8 cellular contexts compared by ENCODE assay signal in the genomic region with DNA sequence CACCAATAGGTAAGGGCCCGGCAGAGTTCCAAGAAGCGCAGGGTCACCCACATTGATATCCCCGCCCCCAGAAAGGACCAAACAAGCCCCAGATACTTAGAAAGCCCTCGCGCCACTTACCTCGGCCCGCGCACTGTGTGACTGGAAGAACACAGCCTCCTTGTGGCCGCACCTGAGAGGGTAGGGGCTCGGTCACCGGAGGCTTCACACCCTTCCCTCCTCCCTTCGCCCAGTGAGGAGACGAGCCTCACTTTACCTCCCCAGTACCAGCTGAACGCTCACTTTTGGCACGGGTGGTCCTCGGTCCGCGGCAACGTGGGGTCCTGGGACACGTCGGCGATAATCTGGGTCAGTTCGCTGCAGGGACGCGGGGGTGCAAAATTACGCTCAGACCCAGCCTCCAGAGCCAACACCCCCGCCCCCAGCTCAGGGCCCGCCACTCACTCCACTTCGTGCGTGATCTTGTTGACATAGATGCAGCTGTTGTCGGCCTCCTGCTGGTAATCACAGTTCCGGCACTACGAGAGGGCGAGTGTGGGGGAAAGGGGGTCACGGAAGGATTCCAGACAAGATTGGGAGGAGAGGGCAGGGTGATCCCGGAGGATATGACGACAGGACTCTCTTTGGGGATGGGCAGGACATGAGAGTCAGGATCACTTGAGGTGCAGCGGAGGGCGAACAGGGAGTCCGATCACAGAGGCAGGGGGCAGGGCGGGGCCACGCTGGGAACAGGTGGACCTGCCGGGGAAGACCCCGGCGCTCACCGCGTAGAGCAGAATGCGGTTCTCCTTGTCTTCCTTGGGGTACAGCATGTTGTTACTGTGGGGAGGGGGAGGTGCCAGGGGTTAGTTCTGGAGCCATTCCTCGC. TPM values are rescaled to one million over a fixed set of nuclear protein-coding genes. Genes with fewer than 3 reads are reported as not detected.
DNase-seq lines count a peak whose midpoint lies in the region; ATAC-seq, FAIRE-seq and TF ChIP-seq lines count a peak whose summit lies in the region.

No MANE protein-coding gene starts in this region.

- intact Hi-C loops in sciatic nerve (cut with DNase I), result loop anchor here (10.0 kb wide), 1 partner anchor 49 kb away; no protein-coding TSS in a partner anchor

- H3K4me1 Mint-ChIP-seq in activated naive CD8-positive, alpha-beta T cell treated with anti-CD3 and anti-CD28 coated beads, Interleukin-2, amount 10 ng/mL, durations not matched to agents 7 days and 5 days, result peaks cover 28% of the 10 kb centered on the region

- TF ChIP-seq CTCF in GM12873 (IDR thresholded peaks at IDR 0.05; ENCODE audit: insufficient read depth, low read depth, low read length, missing control alignments) (peak; percentile 11), D721Med (IDR thresholded peaks at IDR 0.05; ENCODE audit: insufficient read depth, missing control alignments) (no peak)

- peak; percentile 27 for DNase-seq in A172 (ENCODE audit: low spot score)
- DNase-seq in NCI-H1105 (lab: John Stamatoyannopoulos, UW), result peak; percentile 34
- DNase-seq in activated naive CD8-positive, alpha-beta T cell treated with anti-CD3 and anti-CD28 coated beads, Interleukin-2, amount 10 ng/mL, durations not matched to agents 7 days and 5 days, result no peak
- DNase-seq in hepatic stellate cell (ENCODE audit: low spot score), result peak; percentile 52
- peak; percentile 71 for DNase-seq in sciatic nerve (ENCODE audit: low spot score)
- DNase-seq in urothelium cell line (ENCODE audit: low spot score), result no peak
- DNase-seq in D721Med (ENCODE audit: insufficient read length, low spot score), result no peak

- peak overlapping the region; percentile 98 for H3K27ac Mint-ChIP-seq in activated naive CD8-positive, alpha-beta T cell treated with anti-CD3 and anti-CD28 coated beads, Interleukin-2, amount 10 ng/mL, durations not matched to agents 7 days and 5 days

- no peaks in the 10 kb centered on the region for H3K27me3 Mint-ChIP-seq in activated naive CD8-positive, alpha-beta T cell treated with anti-CD3 and anti-CD28 coated beads, Interleukin-2, amount 10 ng/mL, durations not matched to agents 7 days and 5 days

- H3K9me3 Mint-ChIP-seq in activated naive CD8-positive, alpha-beta T cell treated with anti-CD3 and anti-CD28 coated beads, Interleukin-2, amount 10 ng/mL, durations not matched to agents 7 days and 5 days, result no peaks in the 10 kb centered on the region

- no peak for ATAC-seq in activated naive CD8-positive, alpha-beta T cell treated with anti-CD3 and anti-CD28 coated beads, Interleukin-2, amount 10 ng/mL, durations not matched to agents 7 days and 5 days (ENCODE audit: low read depth)
- peak; percentile 1 for ATAC-seq in sciatic nerve

- POLR2A ChIA-PET in activated naive CD8-positive, alpha-beta T cell treated with anti-CD3 and anti-CD28 coated beads, Interleukin-2, amount 10 ng/mL, durations not matched to agents 7 days and 5 days (lab: Charles Lee), result interaction anchor here (0.9 to 2.1 kb wide), 12 partner anchors 12 to 162 kb away, joined by 3 to 14 read pairs (median 4); a partner anchor contains a TSS

- H3K4me3 Mint-ChIP-seq in activated naive CD8-positive, alpha-beta T cell treated with anti-CD3 and anti-CD28 coated beads, Interleukin-2, amount 10 ng/mL, durations not matched to agents 7 days and 5 days, result peak overlapping the region; percentile 98

- peaks cover 23% of the 10 kb centered on the region for H3K36me3 Mint-ChIP-seq in activated naive CD8-positive, alpha-beta T cell treated with anti-CD3 and anti-CD28 coated beads, Interleukin-2, amount 10 ng/mL, durations not matched to agents 7 days and 5 days

- no peak for FAIRE-seq in urothelium cell line (lab: Jason Lieb, UNC)
- FAIRE-seq in D721Med (lab: Jason Lieb, UNC), result no peak

RNA-seq across cellular contexts. Expression of a gene that starts 0.5 kb away (rescaled TPM):
- 64.9 and 132 TPM in 2 replicates for total RNA-seq in A172 (2014; rRNA removed; shearing (Covaris generic))
- total RNA-seq in activated naive CD8-positive, alpha-beta T cell treated with anti-CD3 and anti-CD28 coated beads, Interleukin-2, amount 10 ng/mL, durations not matched to agents 7 days and 5 days, result 10 to 100 TPM; 46.1 to 49.8 TPM
- 60.5 TPM for total RNA-seq in sciatic nerve

RNA-seq across cellular contexts. Expression of a gene that starts 1.1 kb away (rescaled TPM):
- total RNA-seq in A172 (2014; rRNA removed; shearing (Covaris generic)), result 334 and 417 TPM in 2 replicates
- 100 to 1,000 TPM; 150 to 152 TPM for total RNA-seq in activated naive CD8-positive, alpha-beta T cell treated with anti-CD3 and anti-CD28 coated beads, Interleukin-2, amount 10 ng/mL, durations not matched to agents 7 days and 5 days
- 173 TPM for total RNA-seq in sciatic nerve

RNA-seq across cellular contexts. Expression of a gene that starts 3.2 kb away (rescaled TPM):
- total RNA-seq in A172 (2014; rRNA removed; shearing (Covaris generic)), result not detected in 2 replicates
- total RNA-seq in activated naive CD8-positive, alpha-beta T cell treated with anti-CD3 and anti-CD28 coated beads, Interleukin-2, amount 10 ng/mL, durations not matched to agents 7 days and 5 days, result not detected
- total RNA-seq in sciatic nerve, result not detected

RNA-seq across cellular contexts. Expression of a gene that starts 25.7 kb away (rescaled TPM):
- 416 and 483 TPM in 2 replicates for total RNA-seq in A172 (2014; rRNA removed; shearing (Covaris generic))
- total RNA-seq in activated naive CD8-positive, alpha-beta T cell treated with anti-CD3 and anti-CD28 coated beads, Interleukin-2, amount 10 ng/mL, durations not matched to agents 7 days and 5 days, result 100 to 1,000 TPM; 400 to 405 TPM
- total RNA-seq in sciatic nerve, result 534 TPM

RNA-seq across cellular contexts. Expression of a gene that starts 38.1 kb away (rescaled TPM):
- total RNA-seq in A172 (2014; rRNA removed; shearing (Covaris generic)), result not detected in 2 replicates
- not detected for total RNA-seq in activated naive CD8-positive, alpha-beta T cell treated with anti-CD3 and anti-CD28 coated beads, Interleukin-2, amount 10 ng/mL, durations not matched to agents 7 days and 5 days
- 71.6 TPM for total RNA-seq in sciatic nerve

Comparison
In these comparisons a context has a peak if more than half of its experiments do, and no peak if none do; other contexts are left out.
1. DNase-seq: peak in A172 (single experiment), NCI-H1105 (single experiment), hepatic stellate cell (single experiment) and sciatic nerve (single experiment); none in activated naive CD8-positive, alpha-beta T cell treated with anti-CD3 and anti-CD28 coated beads, Interleukin-2, amount 10 ng/mL, durations not matched to agents 7 days and 5 days (single experiment), urothelium cell line (single experiment) and D721Med (single experiment).